In genomic region chr18:35836932-35837331, GRCh38 we compare ENCODE assay signal across 25 cellular contexts.
"Had no signal": no experiment of that assay in that cellular context is flagged by ENCODE, and none has a peak within 500 bp of the region (broad histone marks: within the 10 kb centered on the region; RNA-seq: fewer than 3 reads in every experiment).

No MANE protein-coding gene starts in this region.

- DNase-seq: islet precursor cell; left ventricle myocardium inferior; mesendoderm; naive B cell; natural killer cell; nephron progenitor cell; ovary; right lobe of liver; stimulated activated CD4-positive, alpha-beta T cell treated with anti-CD3 and anti-CD28 coated beads, Interleukin-1b, Interleukin-23, amount 100 ng/mL, for 48 hours; stimulated activated CD4-positive, alpha-beta T cell treated with anti-CD3 and anti-CD28 coated beads, Interleukin-2, amount 100 ng/mL, for 48 hours; stimulated activated CD4-positive, alpha-beta T cell treated with anti-CD3 and anti-CD28 coated beads, Interleukin-4, amount 100 ng/mL, for 4 hours; stimulated activated CD8-positive, alpha-beta memory T cell treated with anti-CD3 and anti-CD28 coated beads, Interleukin-4, amount 100 ng/mL, for 48 hours; stimulated activated naive B cell treated with anti-CD40 and anti-IgM and Interleukin-4, amounts not matched to agents 10 μg/mL and 1 μg/mL and 100 μg/mL, for 72 hours; tibial artery; trophoblast cell; upper lobe of right lung had no signal

- ATAC-seq: natural killer cell, right lobe of liver, upper lobe of right lung had no signal

- H3K4me3 ChIP-seq: hepatocyte, left ventricle myocardium inferior, lung, neural progenitor cell, ovary, right atrium auricular region, right lobe of liver, smooth muscle cell, suprapubic skin, thoracic aorta, tibial artery, upper lobe of right lung had no signal

- H3K4me1 ChIP-seq: left ventricle myocardium inferior, neural progenitor cell, right lobe of liver, tibial artery, upper lobe of right lung had no signal

- H3K4me2 ChIP-seq: hepatocyte, neural progenitor cell, smooth muscle cell had no signal

- H3K27me3 ChIP-seq: hepatocyte, neural progenitor cell, neutrophil, ovary, right atrium auricular region, right lobe of liver, suprapubic skin, tibial artery, upper lobe of right lung had no signal

- H2AFZ ChIP-seq: hepatocyte, neural progenitor cell had no signal

- H3K79me2 ChIP-seq: hepatocyte had no signal

- FAIRE-seq: urothelium cell line had no signal

- H3K9ac ChIP-seq: neural progenitor cell had no signal

- H3K27ac ChIP-seq: hepatocyte, left ventricle myocardium inferior, neural progenitor cell, neutrophil, ovary, right atrium auricular region, right lobe of liver, suprapubic skin, thoracic aorta, tibial artery, upper lobe of right lung had no signal

- H3K9me3 ChIP-seq: right lobe of liver, suprapubic skin had no signal

- H3K36me3 ChIP-seq: left ventricle myocardium inferior, neural progenitor cell, neutrophil, ovary, right atrium auricular region, right lobe of liver, suprapubic skin, thoracic aorta, tibial artery, upper lobe of right lung had no signal
